ENCODE assay signal across 8 cellular contexts in the genomic region with DNA sequence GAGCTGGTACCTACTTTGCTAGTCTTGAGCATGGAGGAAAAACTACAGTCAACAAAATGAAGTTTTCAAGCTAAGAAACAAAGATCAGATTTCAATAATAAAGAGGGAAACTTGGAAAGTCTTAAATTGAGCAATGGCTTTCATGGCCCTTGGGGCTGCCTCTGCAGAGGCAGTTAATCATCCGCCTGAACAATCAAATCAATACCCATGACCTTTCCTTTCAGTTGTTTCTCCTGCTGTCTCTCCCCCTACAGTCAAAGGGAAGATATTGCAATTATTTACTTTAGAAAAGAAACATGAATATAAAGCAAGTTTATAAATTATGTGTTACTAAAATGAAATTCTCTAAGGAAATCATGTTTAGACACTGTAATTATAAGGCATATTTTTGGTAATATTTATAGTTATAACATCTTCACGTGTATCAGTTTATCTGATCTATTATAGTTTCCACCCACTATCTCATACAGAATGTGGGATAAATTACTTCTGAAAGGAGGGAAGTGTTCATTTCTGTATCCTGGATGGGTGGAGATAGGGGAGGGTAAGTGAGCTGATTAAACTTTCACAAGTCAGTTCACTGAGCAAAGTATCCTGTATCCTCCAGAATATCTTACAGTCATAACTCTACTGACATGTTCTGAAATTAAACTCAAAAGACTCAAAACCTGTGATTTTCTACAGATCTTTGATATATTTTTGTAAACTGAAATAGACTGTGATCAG.
DNase-seq lines count a peak whose midpoint lies in the region; ATAC-seq, FAIRE-seq and TF ChIP-seq lines count a peak whose summit lies in the region.

No MANE protein-coding gene starts in this region.

- TF ChIP-seq POLR2A in esophagus muscularis mucosa (IDR thresholded peaks at IDR 0.05; ENCODE audit: low read depth) (no peak), H54 (IDR thresholded peaks at IDR 0.05; ENCODE audit: low read depth, low read length) (no peak)

- TF ChIP-seq EP300 in esophagus muscularis mucosa (IDR thresholded peaks at IDR 0.05) = no peak

- H3K27ac ChIP-seq in esophagus muscularis mucosa (replicated peaks in 1 of 4) (no peak overlapping the region), upper lobe of right lung (no peak overlapping the region), SJCRH30 (no peak overlapping the region), ascending aorta (no peak overlapping the region)

- 59% methylated on average over 2 of the region's 2 CpGs for WGBS in esophagus muscularis mucosa

- peak in 2 of 3 experiments; percentile 18 to 21 for TF ChIP-seq CTCF in esophagus muscularis mucosa (IDR thresholded peaks at IDR 0.05)
- peak; percentile 38 for TF ChIP-seq CTCF in upper lobe of right lung (IDR thresholded peaks at IDR 0.05)
- TF ChIP-seq CTCF in ascending aorta (IDR thresholded peaks at IDR 0.05) = peak in 1 of 3 experiments; percentile 17

- H3K4me3 ChIP-seq in esophagus muscularis mucosa (no peak overlapping the region), upper lobe of right lung (no peak overlapping the region), SJCRH30 (no peak overlapping the region), ascending aorta (no peak overlapping the region)

- DNase-seq in stimulated activated CD4-positive, alpha-beta T cell treated with anti-CD3 and anti-CD28 coated beads, Interleukin-15, amount 100 ng/mL, for 24 hours = peak; percentile 26
- no peak for DNase-seq in stimulated activated CD4-positive, alpha-beta T cell treated with anti-CD3 and anti-CD28 coated beads, Interleukin-12 subunit alpha, Interleukin-12 subunit beta, amount 100 ng/mL, for 4 hours
- peak; percentile 34 for DNase-seq in NCI-H146 treated with DMSO at 0.1 percent for 48 hours (lab: John Stamatoyannopoulos, UW; ENCODE audit: unreplicated experiment)
- DNase-seq in esophagus muscularis mucosa (ENCODE audit: extremely low spot score) = no peak
- no peak for DNase-seq in upper lobe of right lung
- no peak for DNase-seq in H54 (ENCODE audit: insufficient read length, low spot score)
- DNase-seq in SJCRH30 = no peak
- DNase-seq in ascending aorta (ENCODE audit: low spot score in 2 of 2) = no peak

- no peak for FAIRE-seq in H54 (lab: Jason Lieb, UNC)

- H3K27me3 ChIP-seq in esophagus muscularis mucosa (no peaks in the 10 kb centered on the region), upper lobe of right lung (no peaks in the 10 kb centered on the region), SJCRH30 (no peaks in the 10 kb centered on the region), ascending aorta (no peaks in the 10 kb centered on the region)

- intact Hi-C loops in esophagus muscularis mucosa (cut with DNase I) (no loop called here), upper lobe of right lung (cut with DNase I) (no loop called here), ascending aorta (cut with DNase I) (no loop called here)

- no peak for ATAC-seq in upper lobe of right lung

- H3K9me3 ChIP-seq in esophagus muscularis mucosa = no peaks in the 10 kb centered on the region
- no peaks in the 10 kb centered on the region for H3K9me3 ChIP-seq in upper lobe of right lung
- no peaks in the 10 kb centered on the region for H3K9me3 ChIP-seq in SJCRH30 (replicated peaks)
- no peaks in the 10 kb centered on the region for H3K9me3 ChIP-seq in ascending aorta

- H3K36me3 ChIP-seq in esophagus muscularis mucosa (no peaks in the 10 kb centered on the region), upper lobe of right lung (no peaks in the 10 kb centered on the region), SJCRH30 (no peaks in the 10 kb centered on the region), ascending aorta (no peaks in the 10 kb centered on the region)

- H3K4me1 ChIP-seq in esophagus muscularis mucosa (peaks cover 0 to 18% (median 13%) of the 10 kb centered on the region in 4 donors), upper lobe of right lung (no peaks in the 10 kb centered on the region), SJCRH30 (no peaks in the 10 kb centered on the region), ascending aorta (peaks cover 0 to 2% of the 10 kb centered on the region in 2 donors)

Comparison
In these comparisons a context has a peak if more than half of its experiments do, and no peak if none do; other contexts are left out.
1. DNase-seq: peak in stimulated activated CD4-positive, alpha-beta T cell treated with anti-CD3 and anti-CD28 coated beads, Interleukin-15, amount 100 ng/mL, for 24 hours (single experiment) and NCI-H146 treated with DMSO at 0.1 percent for 48 hours (single experiment); none in stimulated activated CD4-positive, alpha-beta T cell treated with anti-CD3 and anti-CD28 coated beads, Interleukin-12 subunit alpha, Interleukin-12 subunit beta, amount 100 ng/mL, for 4 hours (single experiment), esophagus muscularis mucosa (single experiment), upper lobe of right lung (single experiment), H54 (single experiment), SJCRH30 (0 of 2) and ascending aorta (0 of 2).